In the genomic region with DNA sequence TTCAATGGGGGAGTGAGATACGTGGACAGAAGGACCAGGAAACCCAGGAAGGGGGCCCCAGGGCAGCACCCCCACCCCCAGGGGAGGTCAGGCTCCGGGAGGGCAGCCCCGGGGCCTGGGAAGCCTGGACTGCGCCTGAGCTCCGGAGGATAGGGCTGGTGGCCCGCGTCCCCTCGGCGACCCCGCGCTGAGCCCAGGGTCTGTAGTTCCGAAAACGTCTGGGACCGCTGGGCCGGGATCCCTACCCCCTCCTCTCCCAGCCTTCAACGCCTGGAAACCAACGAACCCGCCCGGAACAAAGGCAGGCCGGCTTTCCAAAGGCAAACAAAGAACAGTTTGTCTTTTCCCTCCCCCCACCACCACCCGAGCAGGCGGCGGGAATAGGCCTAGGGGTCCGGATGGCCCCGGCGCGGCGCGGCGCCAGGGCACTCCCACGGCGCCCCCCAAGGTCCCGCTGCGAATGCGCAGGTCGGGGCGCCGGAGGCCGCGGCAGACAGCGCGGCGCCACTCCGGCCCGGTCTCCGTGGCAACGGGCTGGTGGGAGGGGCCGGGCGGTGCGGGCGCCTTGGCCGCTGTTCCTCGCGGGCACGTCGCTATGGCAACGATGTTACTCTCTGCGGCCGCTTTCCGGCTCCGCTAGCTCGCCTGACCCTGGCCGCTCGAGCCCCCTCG, we compare ENCODE assay signal across 9 cellular contexts. TPM values are rescaled to one million over a fixed set of nuclear protein-coding genes. Genes with fewer than 3 reads are reported as not detected.
DNase-seq lines count a peak whose midpoint lies in the region; ATAC-seq, FAIRE-seq and TF ChIP-seq lines count a peak whose summit lies in the region.
"Had no signal": no experiment of that assay in that cellular context is flagged by ENCODE, and none has a peak within 500 bp of the region (broad histone marks: within the 10 kb centered on the region; RNA-seq: fewer than 3 reads in every experiment).

No MANE protein-coding gene starts in this region.

- no peaks in the 10 kb centered on the region for H3K36me3 ChIP-seq in CD8-positive, alpha-beta T cell (ENCODE audit: insufficient read depth, low read length)

- FAIRE-seq in urothelium cell line (lab: Jason Lieb, UNC): peak; percentile 83

- intact Hi-C loops in CD8-positive, alpha-beta T cell (cut with DNase I, micrococcal nuclease): no loop called here
- intact Hi-C loops in right cardiac atrium (cut with DNase I): loop anchor here in 1 of 4 donors (10.0 kb wide), 1 partner anchor 243 kb away; the partner anchor contains the start of genes C22orf15 and CHCHD10

- peak; percentile 53 to 81 (median 64) for DNase-seq in CD8-positive, alpha-beta T cell
- DNase-seq in H4 (ENCODE audit: low spot score): peak; percentile 81
- peak; percentile 81 for DNase-seq in NCI-H1694 (lab: John Stamatoyannopoulos, UW)
- peak; percentile 76 for DNase-seq in T-helper 2 cell treated with Interferon-gamma antibody and Interleukin-4, amounts not matched to agents 5 μg/mL and 100 μg/mL, for 36 hours (ENCODE audit: low spot score)
- DNase-seq in anterior cingulate cortex (lab: John Stamatoyannopoulos, UW): peak; percentile 25 to 95 (median 88)
- peak; percentile 92 to 97 (median 97) for DNase-seq in right cardiac atrium
- DNase-seq in putamen (ENCODE audit: low spot score): peak; percentile 90
- DNase-seq in urothelium cell line (ENCODE audit: low spot score): peak; percentile 100

- POLR2A ChIA-PET in CD8-positive, alpha-beta T cell (lab: Charles Lee): no interaction called here

- H3K4me1 Mint-ChIP-seq in CD8-positive, alpha-beta T cell (ENCODE audit: low read depth): peaks cover 6% of the 10 kb centered on the region
- peaks cover 3% of the 10 kb centered on the region for H3K4me1 Mint-ChIP-seq in T-helper 2 cell treated with Interferon-gamma antibody and Interleukin-4, amounts not matched to agents 5 μg/mL and 100 μg/mL, for 36 hours (ENCODE audit: low read depth)

- WGBS in right cardiac atrium: under 1% methylated on average over 65 of the region's 65 CpGs

- H3K4me3 Mint-ChIP-seq in CD8-positive, alpha-beta T cell: peak overlapping the region; percentile 71
- peak overlapping the region; percentile 48 for H3K4me3 Mint-ChIP-seq in T-helper 2 cell treated with Interferon-gamma antibody and Interleukin-4, amounts not matched to agents 5 μg/mL and 100 μg/mL, for 36 hours

- peak; percentile 90 for ATAC-seq in CD8-positive, alpha-beta T cell
- peak; percentile 89 to 93 for ATAC-seq in right cardiac atrium

- H3K27ac ChIP-seq in CD8-positive, alpha-beta T cell (ENCODE audit: low read depth, low read length): no peak overlapping the region
- H3K27ac ChIP-seq in right cardiac atrium (ENCODE audit: low read length): peak overlapping the region; percentile 96

- TF ChIP-seq CTCF in CD8-positive, alpha-beta T cell (IDR thresholded peaks at IDR 0.05): no peak

- no peaks in the 10 kb centered on the region for H3K9me3 Mint-ChIP-seq in CD8-positive, alpha-beta T cell
- no peaks in the 10 kb centered on the region for H3K9me3 Mint-ChIP-seq in T-helper 2 cell treated with Interferon-gamma antibody and Interleukin-4, amounts not matched to agents 5 μg/mL and 100 μg/mL, for 36 hours

- peaks cover 6% of the 10 kb centered on the region for H3K27me3 ChIP-seq in CD8-positive, alpha-beta T cell (ENCODE audit: insufficient read depth, low read length)
- no peaks in the 10 kb centered on the region for H3K27me3 ChIP-seq in right cardiac atrium (ENCODE audit: control insufficient read depth, insufficient read depth)

- H3K9me3 ChIP-seq in CD8-positive, alpha-beta T cell (ENCODE audit: low read length): no peaks in the 10 kb centered on the region
- H3K9me3 ChIP-seq in right cardiac atrium (ENCODE audit: control insufficient read depth, low read length): no peaks in the 10 kb centered on the region

- peak overlapping the region; percentile 48 for H3K4me3 ChIP-seq in CD8-positive, alpha-beta T cell (ENCODE audit: low read depth, low read length)
- peak overlapping the region; percentile 30 for H3K4me3 ChIP-seq in right cardiac atrium (ENCODE audit: low read length)

- peaks cover 28% of the 10 kb centered on the region for H3K27me3 Mint-ChIP-seq in CD8-positive, alpha-beta T cell (ENCODE audit: low read depth)
- H3K27me3 Mint-ChIP-seq in T-helper 2 cell treated with Interferon-gamma antibody and Interleukin-4, amounts not matched to agents 5 μg/mL and 100 μg/mL, for 36 hours (ENCODE audit: low read depth): peaks cover 35% of the 10 kb centered on the region

- CTCF ChIA-PET in CD8-positive, alpha-beta T cell (lab: Charles Lee): no interaction called here

- H3K36me3 Mint-ChIP-seq in CD8-positive, alpha-beta T cell: no peaks in the 10 kb centered on the region
- H3K36me3 Mint-ChIP-seq in T-helper 2 cell treated with Interferon-gamma antibody and Interleukin-4, amounts not matched to agents 5 μg/mL and 100 μg/mL, for 36 hours (ENCODE audit: low read depth): no peaks in the 10 kb centered on the region

- H3K4me1 ChIP-seq in CD8-positive, alpha-beta T cell (ENCODE audit: insufficient read depth, low read length): peaks cover 12% of the 10 kb centered on the region
- H3K4me1 ChIP-seq in right cardiac atrium (ENCODE audit: control insufficient read depth, insufficient read depth, low read length): no peaks in the 10 kb centered on the region

- H3K27ac Mint-ChIP-seq in CD8-positive, alpha-beta T cell: no peak overlapping the region
- no peak overlapping the region for H3K27ac Mint-ChIP-seq in T-helper 2 cell treated with Interferon-gamma antibody and Interleukin-4, amounts not matched to agents 5 μg/mL and 100 μg/mL, for 36 hours

RNA-seq across cellular contexts. Expression of gene IGLL1, which starts 58.5 kb away (rescaled TPM):
- not detected for total RNA-seq in CD8-positive, alpha-beta T cell
- not detected in 2 replicates for total RNA-seq in H4 (2014; rRNA removed; shearing (Covaris generic))
- total RNA-seq in right cardiac atrium: not detected
- not detected for polyA plus RNA-seq in right cardiac atrium
- total RNA-seq: T-helper 1 cell treated with Interleukin-12 subunit alpha and Interleukin-12 subunit beta and Interleukin-4 antibody, amounts not matched to agents 30 ng/mL and 1 ng/mL, for 36 hours had no signal
